ENCODE assay signal across 1 cellular context in the genomic region with DNA sequence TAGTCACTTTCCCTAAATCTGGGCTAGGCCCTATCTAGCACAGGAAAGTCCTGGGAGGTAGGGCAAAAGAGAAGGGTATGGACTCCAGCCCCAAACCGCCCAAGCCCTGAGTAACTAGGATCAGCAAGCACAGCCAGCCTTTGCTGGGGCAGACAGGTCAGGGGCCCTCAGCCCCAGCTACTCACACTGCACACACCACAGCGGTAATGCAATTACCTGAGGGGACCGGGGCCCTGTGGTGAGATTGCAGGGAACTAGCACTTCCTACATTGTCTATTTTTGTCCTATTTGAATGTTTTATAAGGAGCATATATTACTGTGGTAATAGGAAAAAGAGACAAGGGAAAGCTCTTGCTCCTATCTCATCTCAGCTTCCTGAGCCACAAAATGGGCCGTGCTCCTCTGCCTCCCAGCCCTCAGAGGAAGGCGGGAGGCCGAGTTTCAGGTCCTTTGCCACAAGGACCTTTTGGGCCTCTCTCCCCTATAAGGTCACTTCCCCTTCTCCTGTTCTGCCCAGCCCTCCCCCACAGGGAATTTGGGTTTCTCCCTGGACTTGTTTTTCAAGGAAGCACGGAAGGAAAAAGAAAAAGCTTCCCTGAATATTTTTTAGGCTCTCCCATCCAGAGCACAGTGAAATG.
TF ChIP-seq lines count a peak whose summit lies in the region.

No MANE protein-coding gene starts in this region.

TF ChIP-seq in K562, 482 proteins besides CTCF, POLR2A, EP300 and RAD21:
- TF ChIP-seq ZNF778 (CRISPR knock-in tag; IDR thresholded peaks at IDR 0.05): no peak
- no peak for TF ChIP-seq PHTF2 (CRISPR knock-in tag; IDR thresholded peaks at IDR 0.05)
- TF ChIP-seq ZNF324 (CRISPR knock-in tag; IDR thresholded peaks at IDR 0.05): no peak
